In the genomic region with DNA sequence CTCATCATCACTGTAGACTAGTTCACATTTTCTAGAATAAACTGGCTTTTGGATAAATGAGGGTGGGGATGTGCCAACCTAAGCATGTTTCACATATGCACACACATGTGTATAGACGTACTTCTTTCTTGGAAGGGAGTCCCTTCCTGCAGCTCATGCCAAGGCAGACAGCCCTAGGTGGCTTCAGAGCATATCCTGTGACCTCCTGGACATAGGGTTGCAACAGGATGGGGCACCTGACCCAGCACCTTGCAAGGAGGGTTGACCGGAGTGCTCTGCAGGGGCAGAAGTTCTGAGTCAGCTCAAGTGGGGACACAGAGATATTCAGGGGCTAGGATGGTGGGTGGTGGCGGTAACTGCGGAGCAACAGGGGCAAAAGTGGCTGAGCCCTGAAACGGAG, we compare ENCODE assay signal across 11 cellular contexts.
A peak's percentile ranks its signal among the peaks of the same experiment; 100 is the strongest.
DNase-seq lines count a peak whose midpoint lies in the region; ATAC-seq, FAIRE-seq and TF ChIP-seq lines count a peak whose summit lies in the region.
"Had no signal": no experiment of that assay in that cellular context is flagged by ENCODE, and none has a peak within 500 bp of the region (broad histone marks: within the 10 kb centered on the region; RNA-seq: fewer than 3 reads in every experiment).

No MANE protein-coding gene starts in this region.

- POLR2A ChIA-PET in RWPE1 (lab: Yijun Ruan, JAX; ENCODE audit: low non-redundant PET) = no interaction called here

- H3K4me2 ChIP-seq in Karpas-422 (ENCODE audit: low read depth, low read length, poor library complexity, severe bottlenecking) = peak overlapping the region; percentile 70
- H3K4me2 ChIP-seq: KMS-11 had no signal

- 89 to 90% methylated on average over 5 of the region's 5 CpGs for WGBS in upper lobe of left lung, 2 donors

- H3K27me3 ChIP-seq in Karpas-422 (ENCODE audit: low read length) (no peaks in the 10 kb centered on the region), lower lobe of right lung (ENCODE audit: low read depth) (no peaks in the 10 kb centered on the region), upper lobe of left lung (no peaks in the 10 kb centered on the region)

- peak overlapping the region; percentile 80 for H3K27ac ChIP-seq in Karpas-422 (ENCODE audit: low read length)
- peak overlapping the region; percentile 88 for H3K27ac ChIP-seq in RWPE1
- peak overlapping the region; percentile 69 for H3K27ac ChIP-seq in lower lobe of right lung
- peak overlapping the region; percentile 4 to 67 (median 57) for H3K27ac ChIP-seq in upper lobe of left lung
- H3K27ac ChIP-seq: GM23248, KMS-11 had no signal

- no peak for TF ChIP-seq POLR2A in upper lobe of left lung (IDR thresholded peaks at IDR 0.05)

- H3K4me1 ChIP-seq in Karpas-422 (ENCODE audit: low read length) (peaks cover 31% of the 10 kb centered on the region), lower lobe of right lung (peaks cover 34% of the 10 kb centered on the region), upper lobe of left lung (peaks cover 13 to 20% (median 19%) of the 10 kb centered on the region in 4 donors)

- DNase-seq in Karpas-422 (no peak), RWPE1 (ENCODE audit: low spot score) (no peak), lower lobe of right lung (no peak), upper lobe of left lung (no peak), D341Med (ENCODE audit: low spot score) (no peak), NCI-H187 treated with DMSO at 0.1 percent for 48 hours (lab: John Stamatoyannopoulos, UW) (no peak), GM19239 (ENCODE audit: insufficient read length, low spot score) (no peak)
- DNase-seq: CD4-positive, alpha-beta memory T cell had no signal

- H3K36me3 ChIP-seq in Karpas-422 (ENCODE audit: insufficient read depth, low read length) (no peaks in the 10 kb centered on the region), lower lobe of right lung (no peaks in the 10 kb centered on the region), upper lobe of left lung (no peaks in the 10 kb centered on the region)

- CTCF ChIA-PET in RWPE1 (lab: Yijun Ruan, JAX) = no interaction called here

- intact Hi-C loops in lower lobe of right lung (cut with DNase I) = no loop called here

- H2AFZ ChIP-seq in Karpas-422 (ENCODE audit: low read length) = peak overlapping the region; percentile 94
- H2AFZ ChIP-seq: GM23248 had no signal

- H3K9me3 ChIP-seq in Karpas-422 (ENCODE audit: low read length) (no peaks in the 10 kb centered on the region), lower lobe of right lung (no peaks in the 10 kb centered on the region), upper lobe of left lung (no peaks in the 10 kb centered on the region)

- no peak for TF ChIP-seq CTCF in RWPE1 (conservative IDR thresholded peaks at IDR 0.05; ENCODE audit: low read depth)
- no peak for TF ChIP-seq CTCF in lower lobe of right lung (IDR thresholded peaks at IDR 0.05)
- TF ChIP-seq CTCF in upper lobe of left lung (IDR thresholded peaks at IDR 0.05) = no peak

- no peaks in the 10 kb centered on the region for H3K79me2 ChIP-seq in Karpas-422 (ENCODE audit: low read length)

- FAIRE-seq in GM19239 (lab: Jason Lieb, UNC) = no peak

- H3K9ac ChIP-seq in Karpas-422 (ENCODE audit: low read length) = peak overlapping the region; percentile 61
- H3K9ac ChIP-seq: GM23248, KMS-11 had no signal

- peak overlapping the region; percentile 36 for H3K4me3 ChIP-seq in Karpas-422 (ENCODE audit: low read length)
- H3K4me3 ChIP-seq in lower lobe of right lung = no peak overlapping the region
- no peak overlapping the region for H3K4me3 ChIP-seq in upper lobe of left lung
- H3K4me3 ChIP-seq: GM23248 had no signal

- no peak for TF ChIP-seq EP300 in upper lobe of left lung (IDR thresholded peaks at IDR 0.05)

- no peak for ATAC-seq in lower lobe of right lung
- ATAC-seq in upper lobe of left lung (ENCODE audit: low FRiP score in 2 of 2) = no peak
- ATAC-seq: PC-3 had no signal

- H4K20me1 ChIP-seq in Karpas-422 (ENCODE audit: insufficient read depth, low read depth, low read length) = no peaks in the 10 kb centered on the region

- H3K9me2 ChIP-seq in Karpas-422 (replicated peaks; ENCODE audit: insufficient read depth, low read length) = no peaks in the 10 kb centered on the region
